In the genomic region with DNA sequence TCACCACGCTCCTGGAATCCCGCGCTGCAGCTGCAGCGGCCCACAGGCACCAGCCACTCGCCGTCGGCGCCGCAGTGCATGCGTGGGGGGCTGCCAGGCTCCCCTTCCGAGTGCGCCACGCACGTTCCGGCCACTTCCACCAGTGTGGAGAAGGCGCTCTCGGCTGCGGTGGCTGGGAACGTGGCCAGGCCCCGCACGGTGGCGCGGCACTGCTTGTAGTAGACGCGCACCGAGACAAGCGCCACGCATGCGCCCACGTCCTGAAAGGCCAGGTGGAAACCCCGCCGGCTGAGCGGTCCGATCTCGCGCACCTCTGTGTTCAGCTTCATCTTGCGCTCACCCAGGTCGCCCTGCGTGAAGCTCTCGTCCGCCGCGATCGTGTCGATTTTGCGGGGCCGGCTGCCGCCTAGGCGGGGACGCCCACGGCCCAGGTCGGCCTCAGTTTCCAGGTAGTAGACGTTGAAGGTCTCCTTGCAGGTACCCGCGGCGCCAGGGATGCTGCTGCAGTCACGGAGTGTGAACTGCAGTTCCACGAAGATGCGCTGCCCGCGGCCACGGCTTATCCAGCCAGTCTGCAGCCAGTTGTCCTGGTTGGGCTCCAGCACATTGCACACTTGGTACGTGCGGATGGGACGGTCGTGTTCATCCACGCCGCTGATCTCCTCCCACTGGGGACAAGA, we compare ENCODE assay signal across 14 cellular contexts. TPM values are rescaled to one million over a fixed set of nuclear protein-coding genes. Genes with fewer than 3 reads are reported as not detected.
A peak's percentile ranks its signal among the peaks of the same experiment; 100 is the strongest.
DNase-seq lines count a peak whose midpoint lies in the region; ATAC-seq and TF ChIP-seq lines count a peak whose summit lies in the region.
"Had no signal": no experiment of that assay in that cellular context is flagged by ENCODE, and none has a peak within 500 bp of the region (broad histone marks: within the 10 kb centered on the region; RNA-seq: fewer than 3 reads in every experiment).

No MANE protein-coding gene starts in this region.

- ATAC-seq in omental fat pad (ENCODE audit: low FRiP score) (peak; percentile 5), GM19351 (IDR thresholded peaks at IDR 0.05; ENCODE audit: unreplicated experiment) (no peak), HG02588 (IDR thresholded peaks at IDR 0.05; ENCODE audit: unreplicated experiment) (no peak)
- ATAC-seq: CD8-positive, alpha-beta T cell; GM12878 had no signal

- peak; percentile 47 for DNase-seq in D341Med (ENCODE audit: low spot score)
- peak; percentile 5 for DNase-seq in DMS53 treated with DMSO at 0.1 percent for 48 hours (lab: John Stamatoyannopoulos, UW; ENCODE audit: unreplicated experiment)
- peak; percentile 41 for DNase-seq in ecto neural progenitor cell (ENCODE audit: low spot score)
- no peak for DNase-seq in omental fat pad (ENCODE audit: low spot score)
- DNase-seq in iPS-NIHi7 (ENCODE audit: extremely low spot score), result no peak
- DNase-seq: CD8-positive, alpha-beta T cell; COR-L47; DMS79; GOT3; H9 had no signal

- no peak for TF ChIP-seq CTCF in omental fat pad (IDR thresholded peaks at IDR 0.05)

RNA-seq across cellular contexts. Expression of a gene that starts 3.4 kb away (rescaled TPM):
- under 1 TPM in 1 of 4 donors, not detected in 3; 0.12 TPM for total RNA-seq in omental fat pad
- total RNA-seq: A673; CD8-positive, alpha-beta T cell; GM12878 had no signal

RNA-seq across cellular contexts. Expression of a gene that starts 32.1 kb away (rescaled TPM):
- total RNA-seq in omental fat pad, result 1 to 10 TPM in 2 of 4 donors, under 1 TPM in 2; 0.79 to 1.4 (median 1.1) TPM

RNA-seq across cellular contexts. Expression of a gene that starts 46.0 kb away (rescaled TPM):
- total RNA-seq in omental fat pad, result 10 to 100 TPM; 53.6 to 86.9 (median 71.2) TPM

RNA-seq across cellular contexts. Expression of a gene that starts 46.5 kb away (rescaled TPM):
- 10 to 100 TPM; 14.7 to 28.6 (median 16.0) TPM for total RNA-seq in omental fat pad

Comparison
In these comparisons a context has a peak if more than half of its experiments do, and no peak if none do; other contexts are left out.
1. DNase-seq: peak in D341Med (single experiment), DMS53 treated with DMSO at 0.1 percent for 48 hours (single experiment) and ecto neural progenitor cell (single experiment); none in omental fat pad (single experiment) and iPS-NIHi7 (single experiment).